Comparison of ENCODE assay signal across 16 cellular contexts in the genomic region with DNA sequence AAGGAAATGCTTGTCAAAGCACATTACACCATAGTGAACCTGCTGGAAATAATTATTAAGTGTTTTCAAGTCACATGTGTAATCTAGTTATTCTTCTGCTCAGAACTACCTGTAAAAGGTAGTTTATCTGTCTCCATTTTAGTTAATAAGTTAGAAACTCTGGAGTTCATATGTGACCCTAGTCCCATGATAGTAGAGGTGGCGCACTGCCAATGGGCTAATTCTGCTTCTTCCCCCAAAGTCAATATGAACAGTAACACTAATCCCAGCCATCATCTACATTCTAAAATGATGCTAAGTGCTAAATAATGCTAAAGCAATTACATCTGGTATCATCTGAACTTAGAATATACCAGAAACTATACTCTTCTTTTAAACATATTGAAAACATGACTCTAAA.
"Had no signal": no experiment of that assay in that cellular context is flagged by ENCODE, and none has a peak within 500 bp of the region (broad histone marks: within the 10 kb centered on the region; RNA-seq: fewer than 3 reads in every experiment).

No MANE protein-coding gene starts in this region.

- H3K9ac ChIP-seq: parathyroid adenoma had no signal

- H3K4me3 Mint-ChIP-seq: activated CD4-positive, alpha-beta memory T cell treated with anti-CD3 and anti-CD28 coated beads, Interleukin-2, amount 10 ng/mL, durations not matched to agents 7 days and 5 days; activated CD8-positive, alpha-beta memory T cell treated with anti-CD3 and anti-CD28 coated beads, Interleukin-2, amount 10 ng/mL, durations not matched to agents 7 days and 5 days; activated naive CD8-positive, alpha-beta T cell treated with anti-CD3 and anti-CD28 coated beads for 36 hours; activated T-helper 17 cell treated with anti-CD3 and anti-CD28 coated beads, Interleukin-2, amount 50 U/mL, for 72 hours; mesothelial cell of epicardium; natural killer cell treated with Interleukin-12 subunit alpha and Interleukin-12 subunit beta and Interleukin-15 and Interleukin-18, amount 100 ng/mL, for 72 hours; stimulated activated naive B cell treated with anti-CD40 and anti-IgM and Interleukin-4, amounts not matched to agents 10 μg/mL and 1 μg/mL and 100 μg/mL, for 72 hours had no signal

- H3K9me3 ChIP-seq: sigmoid colon, spleen, upper lobe of right lung had no signal

- H3K4me1 ChIP-seq: parathyroid adenoma, sigmoid colon, spleen, upper lobe of right lung had no signal

- H3K79me2 ChIP-seq: parathyroid adenoma had no signal

- H3K9me3 Mint-ChIP-seq: activated CD4-positive, alpha-beta memory T cell treated with anti-CD3 and anti-CD28 coated beads, Interleukin-2, amount 10 ng/mL, durations not matched to agents 7 days and 5 days; activated naive CD8-positive, alpha-beta T cell treated with anti-CD3 and anti-CD28 coated beads for 36 hours; activated T-helper 17 cell treated with anti-CD3 and anti-CD28 coated beads, Interleukin-2, amount 50 U/mL, for 72 hours had no signal

- H3K4me1 Mint-ChIP-seq: activated CD4-positive, alpha-beta memory T cell treated with anti-CD3 and anti-CD28 coated beads, Interleukin-2, amount 10 ng/mL, durations not matched to agents 7 days and 5 days; activated CD8-positive, alpha-beta memory T cell treated with anti-CD3 and anti-CD28 coated beads, Interleukin-2, amount 10 ng/mL, durations not matched to agents 7 days and 5 days; activated naive CD8-positive, alpha-beta T cell treated with anti-CD3 and anti-CD28 coated beads for 36 hours; activated T-helper 17 cell treated with anti-CD3 and anti-CD28 coated beads, Interleukin-2, amount 50 U/mL, for 72 hours; stimulated activated naive B cell treated with anti-CD40 and anti-IgM and Interleukin-4, amounts not matched to agents 10 μg/mL and 1 μg/mL and 100 μg/mL, for 72 hours had no signal

- H3K36me3 ChIP-seq: neutrophil, sigmoid colon, spleen, upper lobe of right lung, WERI-Rb-1 had no signal

- DNase-seq: activated CD4-positive, alpha-beta memory T cell treated with anti-CD3 and anti-CD28 coated beads, Interleukin-2, amount 10 ng/mL, durations not matched to agents 7 days and 5 days; activated CD8-positive, alpha-beta memory T cell treated with anti-CD3 and anti-CD28 coated beads, Interleukin-2, amount 10 ng/mL, durations not matched to agents 7 days and 5 days; activated naive CD4-positive, alpha-beta T cell; activated naive CD8-positive, alpha-beta T cell treated with anti-CD3 and anti-CD28 coated beads for 36 hours; amniotic stem cell; islet precursor cell; sigmoid colon; spleen; stimulated activated naive B cell treated with anti-CD40 and anti-IgM and Interleukin-4, amounts not matched to agents 10 μg/mL and 1 μg/mL and 100 μg/mL, for 72 hours; upper lobe of right lung; WERI-Rb-1 had no signal

- H3K27ac ChIP-seq: neutrophil, parathyroid adenoma, sigmoid colon, spleen, upper lobe of right lung, WERI-Rb-1 had no signal

- H3K27me3 ChIP-seq: neutrophil, sigmoid colon, spleen, upper lobe of right lung had no signal

- H3K27me3 Mint-ChIP-seq: natural killer cell treated with Interleukin-12 subunit alpha and Interleukin-12 subunit beta and Interleukin-15 and Interleukin-18, amount 100 ng/mL, for 72 hours; stimulated activated naive B cell treated with anti-CD40 and anti-IgM and Interleukin-4, amounts not matched to agents 10 μg/mL and 1 μg/mL and 100 μg/mL, for 72 hours had no signal

- H3K4me3 ChIP-seq: sigmoid colon, spleen, upper lobe of right lung had no signal

- ATAC-seq: activated CD8-positive, alpha-beta memory T cell treated with anti-CD3 and anti-CD28 coated beads, Interleukin-2, amount 10 ng/mL, durations not matched to agents 7 days and 5 days; activated T-helper 17 cell treated with anti-CD3 and anti-CD28 coated beads, Interleukin-2, amount 50 U/mL, for 72 hours; natural killer cell treated with Interleukin-12 subunit alpha and Interleukin-12 subunit beta and Interleukin-15 and Interleukin-18, amount 100 ng/mL, for 72 hours; stimulated activated naive B cell treated with anti-CD40 and anti-IgM and Interleukin-4, amounts not matched to agents 10 μg/mL and 1 μg/mL and 100 μg/mL, for 72 hours; upper lobe of right lung had no signal

- H3K27ac Mint-ChIP-seq: activated CD4-positive, alpha-beta memory T cell treated with anti-CD3 and anti-CD28 coated beads, Interleukin-2, amount 10 ng/mL, durations not matched to agents 7 days and 5 days; activated CD8-positive, alpha-beta memory T cell treated with anti-CD3 and anti-CD28 coated beads, Interleukin-2, amount 10 ng/mL, durations not matched to agents 7 days and 5 days; activated naive CD8-positive, alpha-beta T cell treated with anti-CD3 and anti-CD28 coated beads for 36 hours; activated T-helper 17 cell treated with anti-CD3 and anti-CD28 coated beads, Interleukin-2, amount 50 U/mL, for 72 hours; mesothelial cell of epicardium; natural killer cell treated with Interleukin-12 subunit alpha and Interleukin-12 subunit beta and Interleukin-15 and Interleukin-18, amount 100 ng/mL, for 72 hours; stimulated activated naive B cell treated with anti-CD40 and anti-IgM and Interleukin-4, amounts not matched to agents 10 μg/mL and 1 μg/mL and 100 μg/mL, for 72 hours had no signal

- H3K36me3 Mint-ChIP-seq: activated CD8-positive, alpha-beta memory T cell treated with anti-CD3 and anti-CD28 coated beads, Interleukin-2, amount 10 ng/mL, durations not matched to agents 7 days and 5 days; activated naive CD8-positive, alpha-beta T cell treated with anti-CD3 and anti-CD28 coated beads for 36 hours; natural killer cell treated with Interleukin-12 subunit alpha and Interleukin-12 subunit beta and Interleukin-15 and Interleukin-18, amount 100 ng/mL, for 72 hours; stimulated activated naive B cell treated with anti-CD40 and anti-IgM and Interleukin-4, amounts not matched to agents 10 μg/mL and 1 μg/mL and 100 μg/mL, for 72 hours had no signal

- H2AFZ ChIP-seq: parathyroid adenoma had no signal
